Comparison of ENCODE assay signal across 7 cellular contexts in genomic region chr18:63969965-63970802, GRCh38.
DNase-seq lines count a peak whose midpoint lies in the region; ATAC-seq lines count a peak whose summit lies in the region.

Gene SERPINB8, plus strand, starts transcription at chr18:63970081. Its CDS starts 8,228 bp downstream, at chr18:63978309.

- H3K4me1 Mint-ChIP-seq in central memory CD8-positive, alpha-beta T cell: peaks cover 41% of the 10 kb centered on the region

- no peaks in the 10 kb centered on the region for H3K27me3 Mint-ChIP-seq in central memory CD8-positive, alpha-beta T cell

- peak within 1 kb of the TSS; percentile 99 for H3K4me3 Mint-ChIP-seq in central memory CD8-positive, alpha-beta T cell

- peak within 1 kb of the TSS; percentile 95 for H3K27ac Mint-ChIP-seq in central memory CD8-positive, alpha-beta T cell (ENCODE audit: low read depth)

- DNase-seq in NCI-H2171 (lab: John Stamatoyannopoulos, UW) (peak; percentile 88), islet precursor cell (peak; percentile 99)
- peak; percentile 54 to 59 for DNase-seq in central memory CD8-positive, alpha-beta T cell (ENCODE audit: low spot score in 2 of 2)
- DNase-seq in stimulated activated CD4-positive, alpha-beta T cell treated with anti-CD3 and anti-CD28 coated beads, Interleukin-12 subunit alpha, Interleukin-12 subunit beta, amount 100 ng/mL, for 4 hours: peak; percentile 73

- H3K36me3 Mint-ChIP-seq in central memory CD8-positive, alpha-beta T cell (ENCODE audit: insufficient read depth): peaks cover 14% of the 10 kb centered on the region

- no peaks in the 10 kb centered on the region for H3K9me3 Mint-ChIP-seq in central memory CD8-positive, alpha-beta T cell

- ATAC-seq in GM18858 (IDR thresholded peaks at IDR 0.05; ENCODE audit: unreplicated experiment) (peak; percentile 88), HG03095 (IDR thresholded peaks at IDR 0.05; ENCODE audit: unreplicated experiment) (peak; percentile 88)
- peak; percentile 90 to 93 for ATAC-seq in activated CD4-positive, CD25-positive, alpha-beta regulatory T cell treated with anti-CD3 and anti-CD28 coated beads, Interleukin-2, amount 50 U/mL, for 24 hours
- ATAC-seq in central memory CD8-positive, alpha-beta T cell (replicated peaks; ENCODE audit: extremely low read depth, poor library complexity, severe bottlenecking): peak; percentile 90

Comparison
In these comparisons a context has a peak if more than half of its experiments do, and no peak if none do; other contexts are left out.
1. Peak in every context shown above with its lines: DNase-seq and ATAC-seq.